Comparison of ENCODE assay signal across 9 cellular contexts in genomic region chr3:52456800-52457183, GRCh38. TPM values are rescaled to one million over a fixed set of nuclear protein-coding genes. Genes with fewer than 3 reads are reported as not detected.
DNase-seq lines count a peak whose midpoint lies in the region; ATAC-seq, FAIRE-seq and TF ChIP-seq lines count a peak whose summit lies in the region.
"Had no signal": no experiment of that assay in that cellular context is flagged by ENCODE, and none has a peak within 500 bp of the region (broad histone marks: within the 10 kb centered on the region; RNA-seq: fewer than 3 reads in every experiment).

No MANE protein-coding gene starts in this region.

- H3K9me3 ChIP-seq in A549 (no peaks in the 10 kb centered on the region), HUES64 (ENCODE audit: insufficient read depth, low read depth, low read length) (no peaks in the 10 kb centered on the region), muscle layer of colon (ENCODE audit: low read length) (no peaks in the 10 kb centered on the region)

- H3K36me3 ChIP-seq in HUES64 (ENCODE audit: insufficient read depth, low read length) (peaks cover 42% of the 10 kb centered on the region), bronchial epithelial cell (ENCODE audit: control insufficient read depth, insufficient read depth, low read length) (peaks cover 12% of the 10 kb centered on the region), muscle layer of colon (ENCODE audit: insufficient read depth, low read length) (peaks cover 26% of the 10 kb centered on the region)

- H3K4me1 ChIP-seq in A549 = peaks cover 11% of the 10 kb centered on the region; the same call in 2 of the 3 replicates
- H3K4me1 ChIP-seq in HUES64 (ENCODE audit: insufficient read depth, low read length) = peaks cover 21% of the 10 kb centered on the region; the same call in 1 of the 2 replicates
- peaks cover 24% of the 10 kb centered on the region for H3K4me1 ChIP-seq in muscle layer of colon (ENCODE audit: insufficient read depth, low read length)

- H3K4me2 ChIP-seq in A549 = peak overlapping the region; percentile 86

- CTCF ChIA-PET in A549 (lab: Yijun Ruan, JAX) = interaction anchor here (2.0 to 3.0 kb wide), 2 partner anchors 9 to 14 kb away, joined by 17 to 19 read pairs; no protein-coding TSS in a partner anchor

- H3K27ac ChIP-seq in A549 (peak overlapping the region in 1 of 2 experiments; percentile 99; a peak in 3 of 6 replicates), HUES64 (ENCODE audit: low read depth, low read length) (no peak overlapping the region), muscle layer of colon (ENCODE audit: low read depth, low read length) (peak overlapping the region; percentile 91)

- FAIRE-seq in A549 (lab: Jason Lieb, UNC) (no peak), bronchial epithelial cell (lab: Jason Lieb, UNC) (no peak)

- no peak for ATAC-seq in A549

- 96% methylated on average over 4 of the region's 5 CpGs for WGBS in A549 (ENCODE audit: missing lambda C conversion rate)
- 90% methylated on average over 5 of the region's 5 CpGs for WGBS in HUES64

- no peak for TF ChIP-seq EP300 in A549 (IDR thresholded peaks at IDR 0.05)

- no peak for TF ChIP-seq POLR2A in A549 (IDR thresholded peaks at IDR 0.05; ENCODE audit: low read length)

- H3K9ac ChIP-seq in HUES64 (ENCODE audit: low read depth, low read length) (peak overlapping the region; percentile 82; the same call in 1 of the 2 replicates), muscle layer of colon (ENCODE audit: low read length) (peak overlapping the region; percentile 94)

- H3K4me3 ChIP-seq in A549 = peak overlapping the region; percentile 66
- H3K4me3 ChIP-seq in HUES64 (ENCODE audit: low read length) = peak overlapping the region; percentile 88
- peak overlapping the region; percentile 76 for H3K4me3 ChIP-seq in bronchial epithelial cell (ENCODE audit: low read depth, low read length)
- H3K4me3 ChIP-seq in muscle layer of colon (ENCODE audit: low read depth in 1 of 2, low read length in 2 of 2) = peak overlapping the region; percentile 86 to 90

- no peaks in the 10 kb centered on the region for H3K27me3 ChIP-seq in HUES64 (ENCODE audit: insufficient read depth, low read length)
- H3K27me3 ChIP-seq in bronchial epithelial cell (ENCODE audit: control insufficient read depth, insufficient read depth, low read length) = no peaks in the 10 kb centered on the region
- no peaks in the 10 kb centered on the region for H3K27me3 ChIP-seq in muscle layer of colon (ENCODE audit: control insufficient read depth in 1 of 2, insufficient read depth in 2 of 2, low read length in 2 of 2)

- POLR2A ChIA-PET in A549 (lab: Yijun Ruan, JAX) = no interaction called here

- no peak for TF ChIP-seq RAD21 in A549 (conservative IDR thresholded peaks at IDR 0.05 in 1 of 2, IDR thresholded peaks at IDR 0.05 in 1 of 2)

- TF ChIP-seq CTCF in A549 (IDR thresholded peaks at IDR 0.05) = no peak
- no peak for TF ChIP-seq CTCF in bronchial epithelial cell (IDR thresholded peaks at IDR 0.05; ENCODE audit: insufficient read depth, low read length, severe bottlenecking)

- no peak for DNase-seq in A549 (ENCODE audit: low read depth in 1 of 2, low spot score in 1 of 2)
- DNase-seq in bronchial epithelial cell (ENCODE audit: low read depth) = no peak
- no peak for DNase-seq in AG20443 (ENCODE audit: low spot score)
- no peak for DNase-seq in globus pallidus (ENCODE audit: low spot score)
- DNase-seq in OCI-M2 (lab: John Stamatoyannopoulos, UW; ENCODE audit: unreplicated experiment) = no peak
- no peak for DNase-seq in COR-L47 (lab: John Stamatoyannopoulos, UW)

TF ChIP-seq in A549, 52 proteins besides CTCF, POLR2A, EP300 and RAD21 (continues in another document):
- no peak for TF ChIP-seq CBX2 (IDR thresholded peaks at IDR 0.05; ENCODE audit: borderline replicate concordance, low read depth)
- TF ChIP-seq HOXB5 (CRISPR knock-in tag; IDR thresholded peaks at IDR 0.05) = no peak
- no peak for TF ChIP-seq ZC3H11A (IDR thresholded peaks at IDR 0.05)
- TF ChIP-seq RARB (CRISPR knock-in tag; IDR thresholded peaks at IDR 0.05) = no peak
- TF ChIP-seq NFE2L2 (conservative IDR thresholded peaks at IDR 0.05; ENCODE audit: low read length) = no peak
- no peak for TF ChIP-seq PBX3 (IDR thresholded peaks at IDR 0.05)
- TF ChIP-seq NR3C1 (IDR thresholded peaks at IDR 0.05) = no peak
- no peak for TF ChIP-seq MAZ (IDR thresholded peaks at IDR 0.05; ENCODE audit: borderline replicate concordance, low read depth, low read length)
- no peak for TF ChIP-seq NPAS2 (CRISPR knock-in tag; IDR thresholded peaks at IDR 0.05; ENCODE audit: borderline replicate concordance)
- TF ChIP-seq PHF8 (IDR thresholded peaks at IDR 0.05; ENCODE audit: borderline replicate concordance, low read depth) = no peak
- TF ChIP-seq MAX (IDR thresholded peaks at IDR 0.05) = no peak
- no peak for TF ChIP-seq ESRRA (IDR thresholded peaks at IDR 0.05; ENCODE audit: borderline replicate concordance, low read length)
- TF ChIP-seq RCOR1 (IDR thresholded peaks at IDR 0.05; ENCODE audit: low read depth, low read length) = no peak
- TF ChIP-seq POLR2AphosphoS2 (conservative IDR thresholded peaks at IDR 0.05; ENCODE audit: low read length) = no peak
- no peak for TF ChIP-seq E2F6 (IDR thresholded peaks at IDR 0.05; ENCODE audit: borderline replicate concordance, low read depth)

RNA-seq across cellular contexts. Expression of gene NISCH, which starts 1.4 kb away (rescaled TPM):
- polyA plus RNA-seq in A549 (2011; rRNA removed) (17.3 and 19.2 TPM in 2 replicates), A549 (2017; fragmentation: RNase III; extraction: RNeasy Plus Mini Kit Qiagen cat#74134 plus additional on column Dnase treatment) (17.8 to 19.8 TPM (median 18.2 TPM) in 3 replicates)
- polyA plus RNA-seq in A549 (2012; cell fraction: cytosol; rRNA removed) = 19.5 and 23.6 TPM in 2 replicates
- 121 and 146 TPM in 2 replicates for polyA plus RNA-seq in A549 (2012; cell fraction: nucleus; rRNA removed)
- polyA minus RNA-seq in A549 (2011; rRNA and poly(A)+ RNA removed) = 27.1 and 28.8 TPM in 2 replicates
- 53.6 TPM for polyA plus RNA-seq in HUES64 (2013, experiment 1 of 2)
- polyA plus RNA-seq in HUES64 (2013, experiment 2 of 2) = 52.8 TPM
- total RNA-seq in bronchial epithelial cell = 30.5 and 42.9 TPM in 2 replicates

RNA-seq across cellular contexts. Expression of gene TNNC1, which starts 3.0 kb away (rescaled TPM):
- polyA plus RNA-seq in A549 (2011; rRNA removed) (2.1 and 4.5 TPM in 2 replicates), A549 (2017; fragmentation: RNase III; extraction: RNeasy Plus Mini Kit Qiagen cat#74134 plus additional on column Dnase treatment) (2.6 to 3.3 TPM (median 2.8 TPM) in 3 replicates)
- polyA plus RNA-seq in A549 (2012; cell fraction: cytosol; rRNA removed) = 3.1 and 5.6 TPM in 2 replicates
- polyA plus RNA-seq in A549 (2012; cell fraction: nucleus; rRNA removed) = 1.5 and 2.1 TPM in 2 replicates
- polyA minus RNA-seq in A549 (2011; rRNA and poly(A)+ RNA removed) = 0.66 and 1.2 TPM in 2 replicates
- polyA plus RNA-seq in HUES64 (2013, experiment 1 of 2) = 7.0 TPM
- 6.0 TPM for polyA plus RNA-seq in HUES64 (2013, experiment 2 of 2)
- total RNA-seq in bronchial epithelial cell = 0.26 and 1.2 TPM in 2 replicates

RNA-seq across cellular contexts. Expression of gene SEMA3G, which starts 11.9 kb away (rescaled TPM):
- polyA plus RNA-seq in A549 (2011; rRNA removed) = 0.05 and 0.08 TPM in 2 replicates
- polyA plus RNA-seq in A549 (2012; cell fraction: cytosol; rRNA removed) = 0.12 and 0.17 TPM in 2 replicates
- polyA plus RNA-seq in A549 (2012; cell fraction: nucleus; rRNA removed) = 0.28 and 0.66 TPM in 2 replicates
- 0.13 to 0.24 TPM (median 0.13 TPM) in 3 replicates for polyA plus RNA-seq in A549 (2017; fragmentation: RNase III; extraction: RNeasy Plus Mini Kit Qiagen cat#74134 plus additional on column Dnase treatment)
- polyA minus RNA-seq in A549 (2011; rRNA and poly(A)+ RNA removed) = not detected in 2 replicates
- 1.3 TPM for polyA plus RNA-seq in HUES64 (2013, experiment 1 of 2)
- polyA plus RNA-seq in HUES64 (2013, experiment 2 of 2) = 1.3 TPM
- total RNA-seq in bronchial epithelial cell = under 0.01 and 0.13 TPM in 2 replicates

RNA-seq across cellular contexts. Expression of gene STAB1, which starts 38.3 kb away (rescaled TPM):
- 0.03 TPM in 1 of 2 replicates, not detected in the other for polyA plus RNA-seq in A549 (2011; rRNA removed)
- 0.01 and 0.08 TPM in 2 replicates for polyA plus RNA-seq in A549 (2012; cell fraction: cytosol; rRNA removed)
- 0.26 and 0.32 TPM in 2 replicates for polyA plus RNA-seq in A549 (2012; cell fraction: nucleus; rRNA removed)
- 0.04 to 0.07 TPM in 2 of 3 replicates, not detected in the other for polyA plus RNA-seq in A549 (2017; fragmentation: RNase III; extraction: RNeasy Plus Mini Kit Qiagen cat#74134 plus additional on column Dnase treatment)
- polyA minus RNA-seq in A549 (2011; rRNA and poly(A)+ RNA removed) = not detected in 2 replicates
- 0.15 TPM for polyA plus RNA-seq in HUES64 (2013, experiment 1 of 2)
- 0.32 TPM for polyA plus RNA-seq in HUES64 (2013, experiment 2 of 2)
- total RNA-seq in bronchial epithelial cell = under 0.01 and 0.13 TPM in 2 replicates
- total RNA-seq: NCI-H460 had no signal

RNA-seq across cellular contexts. Expression of gene PHF7, which starts 46.3 kb away (rescaled TPM):
- polyA plus RNA-seq in A549 (2011; rRNA removed) = 4.0 and 6.0 TPM in 2 replicates
- polyA plus RNA-seq in A549 (2012; cell fraction: cytosol; rRNA removed) = 2.5 and 2.9 TPM in 2 replicates
- 3.0 and 3.5 TPM in 2 replicates for polyA plus RNA-seq in A549 (2012; cell fraction: nucleus; rRNA removed)
- polyA plus RNA-seq in A549 (2017; fragmentation: RNase III; extraction: RNeasy Plus Mini Kit Qiagen cat#74134 plus additional on column Dnase treatment) = 2.7 to 3.8 TPM (median 3.0 TPM) in 3 replicates
- 2.7 and 3.3 TPM in 2 replicates for polyA minus RNA-seq in A549 (2011; rRNA and poly(A)+ RNA removed)
- 5.4 TPM for polyA plus RNA-seq in HUES64 (2013, experiment 1 of 2)
- polyA plus RNA-seq in HUES64 (2013, experiment 2 of 2) = 9.1 TPM
- 5.3 and 9.0 TPM in 2 replicates for total RNA-seq in bronchial epithelial cell
